ENCODE assay signal across 1 cellular context in the genomic region with DNA sequence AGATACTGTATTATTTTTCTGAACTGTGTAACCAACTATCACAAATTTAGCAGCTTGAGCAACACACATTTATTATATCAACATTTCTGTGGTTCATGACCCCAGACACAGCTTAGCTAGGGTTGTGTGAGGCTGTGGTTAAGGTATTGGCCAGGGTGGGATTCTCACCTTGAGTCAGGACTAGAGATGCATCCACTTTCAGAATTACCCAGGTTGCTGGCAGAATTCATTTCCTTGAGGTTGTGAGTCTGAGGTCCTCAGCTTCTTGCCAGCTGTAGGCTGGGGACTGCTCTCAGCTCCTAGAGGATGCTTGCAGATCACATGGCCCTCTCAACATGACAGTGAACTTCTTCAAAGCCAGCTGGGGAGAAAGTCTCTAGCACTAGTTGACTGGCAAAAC.
TF ChIP-seq lines count a peak whose summit lies in the region.

No MANE protein-coding gene starts in this region.

TF ChIP-seq in GM12878, 131 proteins besides CTCF, POLR2A, EP300 and RAD21 (continued from another document and continues in another):
- TF ChIP-seq, protein P1, sequence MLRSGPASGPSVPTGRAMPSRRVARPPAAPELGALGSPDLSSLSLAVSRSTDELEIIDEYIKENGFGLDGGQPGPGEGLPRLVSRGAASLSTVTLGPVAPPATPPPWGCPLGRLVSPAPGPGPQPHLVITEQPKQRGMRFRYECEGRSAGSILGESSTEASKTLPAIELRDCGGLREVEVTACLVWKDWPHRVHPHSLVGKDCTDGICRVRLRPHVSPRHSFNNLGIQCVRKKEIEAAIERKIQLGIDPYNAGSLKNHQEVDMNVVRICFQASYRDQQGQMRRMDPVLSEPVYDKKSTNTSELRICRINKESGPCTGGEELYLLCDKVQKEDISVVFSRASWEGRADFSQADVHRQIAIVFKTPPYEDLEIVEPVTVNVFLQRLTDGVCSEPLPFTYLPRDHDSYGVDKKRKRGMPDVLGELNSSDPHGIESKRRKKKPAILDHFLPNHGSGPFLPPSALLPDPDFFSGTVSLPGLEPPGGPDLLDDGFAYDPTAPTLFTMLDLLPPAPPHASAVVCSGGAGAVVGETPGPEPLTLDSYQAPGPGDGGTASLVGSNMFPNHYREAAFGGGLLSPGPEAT (IDR thresholded peaks at IDR 0.05; ENCODE audit: low read depth): no peak
- TF ChIP-seq, protein P2, sequence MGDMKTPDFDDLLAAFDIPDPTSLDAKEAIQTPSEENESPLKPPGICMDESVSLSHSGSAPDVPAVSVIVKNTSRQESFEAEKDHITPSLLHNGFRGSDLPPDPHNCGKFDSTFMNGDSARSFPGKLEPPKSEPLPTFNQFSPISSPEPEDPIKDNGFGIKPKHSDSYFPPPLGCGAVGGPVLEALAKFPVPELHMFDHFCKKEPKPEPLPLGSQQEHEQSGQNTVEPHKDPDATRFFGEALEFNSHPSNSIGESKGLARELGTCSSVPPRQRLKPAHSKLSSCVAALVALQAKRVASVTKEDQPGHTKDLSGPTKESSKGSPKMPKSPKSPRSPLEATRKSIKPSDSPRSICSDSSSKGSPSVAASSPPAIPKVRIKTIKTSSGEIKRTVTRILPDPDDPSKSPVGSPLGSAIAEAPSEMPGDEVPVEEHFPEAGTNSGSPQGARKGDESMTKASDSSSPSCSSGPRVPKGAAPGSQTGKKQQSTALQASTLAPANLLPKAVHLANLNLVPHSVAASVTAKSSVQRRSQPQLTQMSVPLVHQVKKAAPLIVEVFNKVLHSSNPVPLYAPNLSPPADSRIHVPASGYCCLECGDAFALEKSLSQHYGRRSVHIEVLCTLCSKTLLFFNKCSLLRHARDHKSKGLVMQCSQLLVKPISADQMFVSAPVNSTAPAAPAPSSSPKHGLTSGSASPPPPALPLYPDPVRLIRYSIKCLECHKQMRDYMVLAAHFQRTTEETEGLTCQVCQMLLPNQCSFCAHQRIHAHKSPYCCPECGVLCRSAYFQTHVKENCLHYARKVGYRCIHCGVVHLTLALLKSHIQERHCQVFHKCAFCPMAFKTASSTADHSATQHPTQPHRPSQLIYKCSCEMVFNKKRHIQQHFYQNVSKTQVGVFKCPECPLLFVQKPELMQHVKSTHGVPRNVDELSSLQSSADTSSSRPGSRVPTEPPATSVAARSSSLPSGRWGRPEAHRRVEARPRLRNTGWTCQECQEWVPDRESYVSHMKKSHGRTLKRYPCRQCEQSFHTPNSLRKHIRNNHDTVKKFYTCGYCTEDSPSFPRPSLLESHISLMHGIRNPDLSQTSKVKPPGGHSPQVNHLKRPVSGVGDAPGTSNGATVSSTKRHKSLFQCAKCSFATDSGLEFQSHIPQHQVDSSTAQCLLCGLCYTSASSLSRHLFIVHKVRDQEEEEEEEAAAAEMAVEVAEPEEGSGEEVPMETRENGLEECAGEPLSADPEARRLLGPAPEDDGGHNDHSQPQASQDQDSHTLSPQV (IDR thresholded peaks at IDR 0.05): no peak
- TF ChIP-seq FOXM1 (IDR thresholded peaks at IDR 0.05; ENCODE audit: low read depth, low read length): peak; percentile 66; the same call in 1 of the 2 replicates
- TF ChIP-seq CBFB (IDR thresholded peaks at IDR 0.05; ENCODE audit: low read depth): peak; percentile 72
- no peak for TF ChIP-seq POLR2AphosphoS2 (IDR thresholded peaks at IDR 0.05; ENCODE audit: low read depth, low read length)
- no peak for TF ChIP-seq NFXL1 (IDR thresholded peaks at IDR 0.05; ENCODE audit: borderline replicate concordance)
- TF ChIP-seq NBN (IDR thresholded peaks at IDR 0.05): no peak
- no peak for TF ChIP-seq PAX8 (IDR thresholded peaks at IDR 0.05)
- TF ChIP-seq, protein P3, sequence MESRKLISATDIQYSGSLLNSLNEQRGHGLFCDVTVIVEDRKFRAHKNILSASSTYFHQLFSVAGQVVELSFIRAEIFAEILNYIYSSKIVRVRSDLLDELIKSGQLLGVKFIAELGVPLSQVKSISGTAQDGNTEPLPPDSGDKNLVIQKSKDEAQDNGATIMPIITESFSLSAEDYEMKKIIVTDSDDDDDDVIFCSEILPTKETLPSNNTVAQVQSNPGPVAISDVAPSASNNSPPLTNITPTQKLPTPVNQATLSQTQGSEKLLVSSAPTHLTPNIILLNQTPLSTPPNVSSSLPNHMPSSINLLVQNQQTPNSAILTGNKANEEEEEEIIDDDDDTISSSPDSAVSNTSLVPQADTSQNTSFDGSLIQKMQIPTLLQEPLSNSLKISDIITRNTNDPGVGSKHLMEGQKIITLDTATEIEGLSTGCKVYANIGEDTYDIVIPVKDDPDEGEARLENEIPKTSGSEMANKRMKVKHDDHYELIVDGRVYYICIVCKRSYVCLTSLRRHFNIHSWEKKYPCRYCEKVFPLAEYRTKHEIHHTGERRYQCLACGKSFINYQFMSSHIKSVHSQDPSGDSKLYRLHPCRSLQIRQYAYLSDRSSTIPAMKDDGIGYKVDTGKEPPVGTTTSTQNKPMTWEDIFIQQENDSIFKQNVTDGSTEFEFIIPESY (IDR thresholded peaks at IDR 0.05): no peak
- TF ChIP-seq CREB1 (IDR thresholded peaks at IDR 0.05; ENCODE audit: low read depth): peak; percentile 17; the same call in 1 of the 2 replicates
- TF ChIP-seq, protein P4, sequence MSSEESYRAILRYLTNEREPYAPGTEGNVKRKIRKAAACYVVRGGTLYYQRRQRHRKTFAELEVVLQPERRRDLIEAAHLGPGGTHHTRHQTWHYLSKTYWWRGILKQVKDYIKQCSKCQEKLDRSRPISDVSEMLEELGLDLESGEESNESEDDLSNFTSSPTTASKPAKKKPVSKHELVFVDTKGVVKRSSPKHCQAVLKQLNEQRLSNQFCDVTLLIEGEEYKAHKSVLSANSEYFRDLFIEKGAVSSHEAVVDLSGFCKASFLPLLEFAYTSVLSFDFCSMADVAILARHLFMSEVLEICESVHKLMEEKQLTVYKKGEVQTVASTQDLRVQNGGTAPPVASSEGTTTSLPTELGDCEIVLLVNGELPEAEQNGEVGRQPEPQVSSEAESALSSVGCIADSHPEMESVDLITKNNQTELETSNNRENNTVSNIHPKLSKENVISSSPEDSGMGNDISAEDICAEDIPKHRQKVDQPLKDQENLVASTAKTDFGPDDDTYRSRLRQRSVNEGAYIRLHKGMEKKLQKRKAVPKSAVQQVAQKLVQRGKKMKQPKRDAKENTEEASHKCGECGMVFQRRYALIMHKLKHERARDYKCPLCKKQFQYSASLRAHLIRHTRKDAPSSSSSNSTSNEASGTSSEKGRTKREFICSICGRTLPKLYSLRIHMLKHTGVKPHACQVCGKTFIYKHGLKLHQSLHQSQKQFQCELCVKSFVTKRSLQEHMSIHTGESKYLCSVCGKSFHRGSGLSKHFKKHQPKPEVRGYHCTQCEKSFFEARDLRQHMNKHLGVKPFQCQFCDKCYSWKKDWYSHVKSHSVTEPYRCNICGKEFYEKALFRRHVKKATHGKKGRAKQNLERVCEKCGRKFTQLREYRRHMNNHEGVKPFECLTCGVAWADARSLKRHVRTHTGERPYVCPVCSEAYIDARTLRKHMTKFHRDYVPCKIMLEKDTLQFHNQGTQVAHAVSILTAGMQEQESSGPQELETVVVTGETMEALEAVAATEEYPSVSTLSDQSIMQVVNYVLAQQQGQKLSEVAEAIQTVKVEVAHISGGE (CRISPR knock-in tag; IDR thresholded peaks at IDR 0.05): no peak
- no peak for TF ChIP-seq WRNIP1 (IDR thresholded peaks at IDR 0.05; ENCODE audit: borderline replicate concordance, low read depth, low read length)
- TF ChIP-seq CHD2 (IDR thresholded peaks at IDR 0.05; ENCODE audit: borderline replicate concordance, low read depth, low read length): no peak
- no peak for TF ChIP-seq SMARCA5 (IDR thresholded peaks at IDR 0.05)
- TF ChIP-seq CBX5 (IDR thresholded peaks at IDR 0.05; ENCODE audit: low read depth): 0 out of 2 replicates have a peak, but pooled peaks have one; percentile 27
- TF ChIP-seq SUZ12 (IDR thresholded peaks at IDR 0.05; ENCODE audit: unreplicated experiment): no peak
- TF ChIP-seq HDAC2 (IDR thresholded peaks at IDR 0.05): no peak
- no peak for TF ChIP-seq BHLHE40 (IDR thresholded peaks at IDR 0.05; ENCODE audit: borderline replicate concordance in 1 of 2, low read depth in 2 of 2, low read length in 1 of 2)
- TF ChIP-seq ZNF24 (IDR thresholded peaks at IDR 0.05): no peak
- TF ChIP-seq RBBP5 (conservative IDR thresholded peaks at IDR 0.05): no peak
- peak; percentile 70; the same call in 1 of the 2 replicates for TF ChIP-seq MTA3 (IDR thresholded peaks at IDR 0.05; ENCODE audit: borderline replicate concordance, low read length)
- TF ChIP-seq YBX1 (IDR thresholded peaks at IDR 0.05): no peak
- TF ChIP-seq, protein P5, sequence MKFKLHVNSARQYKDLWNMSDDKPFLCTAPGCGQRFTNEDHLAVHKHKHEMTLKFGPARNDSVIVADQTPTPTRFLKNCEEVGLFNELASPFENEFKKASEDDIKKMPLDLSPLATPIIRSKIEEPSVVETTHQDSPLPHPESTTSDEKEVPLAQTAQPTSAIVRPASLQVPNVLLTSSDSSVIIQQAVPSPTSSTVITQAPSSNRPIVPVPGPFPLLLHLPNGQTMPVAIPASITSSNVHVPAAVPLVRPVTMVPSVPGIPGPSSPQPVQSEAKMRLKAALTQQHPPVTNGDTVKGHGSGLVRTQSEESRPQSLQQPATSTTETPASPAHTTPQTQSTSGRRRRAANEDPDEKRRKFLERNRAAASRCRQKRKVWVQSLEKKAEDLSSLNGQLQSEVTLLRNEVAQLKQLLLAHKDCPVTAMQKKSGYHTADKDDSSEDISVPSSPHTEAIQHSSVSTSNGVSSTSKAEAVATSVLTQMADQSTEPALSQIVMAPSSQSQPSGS (IDR thresholded peaks at IDR 0.05; ENCODE audit: low read length): 0 out of 2 replicates have a peak, but pooled peaks have one; percentile 70
- TF ChIP-seq, protein P6, sequence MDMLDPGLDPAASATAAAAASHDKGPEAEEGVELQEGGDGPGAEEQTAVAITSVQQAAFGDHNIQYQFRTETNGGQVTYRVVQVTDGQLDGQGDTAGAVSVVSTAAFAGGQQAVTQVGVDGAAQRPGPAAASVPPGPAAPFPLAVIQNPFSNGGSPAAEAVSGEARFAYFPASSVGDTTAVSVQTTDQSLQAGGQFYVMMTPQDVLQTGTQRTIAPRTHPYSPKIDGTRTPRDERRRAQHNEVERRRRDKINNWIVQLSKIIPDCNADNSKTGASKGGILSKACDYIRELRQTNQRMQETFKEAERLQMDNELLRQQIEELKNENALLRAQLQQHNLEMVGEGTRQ (IDR thresholded peaks at IDR 0.05; ENCODE audit: borderline replicate concordance, low read depth, low read length): no peak
- TF ChIP-seq, protein P7, sequence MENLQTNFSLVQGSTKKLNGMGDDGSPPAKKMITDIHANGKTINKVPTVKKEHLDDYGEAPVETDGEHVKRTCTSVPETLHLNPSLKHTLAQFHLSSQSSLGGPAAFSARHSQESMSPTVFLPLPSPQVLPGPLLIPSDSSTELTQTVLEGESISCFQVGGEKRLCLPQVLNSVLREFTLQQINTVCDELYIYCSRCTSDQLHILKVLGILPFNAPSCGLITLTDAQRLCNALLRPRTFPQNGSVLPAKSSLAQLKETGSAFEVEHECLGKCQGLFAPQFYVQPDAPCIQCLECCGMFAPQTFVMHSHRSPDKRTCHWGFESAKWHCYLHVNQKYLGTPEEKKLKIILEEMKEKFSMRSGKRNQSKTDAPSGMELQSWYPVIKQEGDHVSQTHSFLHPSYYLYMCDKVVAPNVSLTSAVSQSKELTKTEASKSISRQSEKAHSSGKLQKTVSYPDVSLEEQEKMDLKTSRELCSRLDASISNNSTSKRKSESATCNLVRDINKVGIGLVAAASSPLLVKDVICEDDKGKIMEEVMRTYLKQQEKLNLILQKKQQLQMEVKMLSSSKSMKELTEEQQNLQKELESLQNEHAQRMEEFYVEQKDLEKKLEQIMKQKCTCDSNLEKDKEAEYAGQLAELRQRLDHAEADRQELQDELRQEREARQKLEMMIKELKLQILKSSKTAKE (IDR thresholded peaks at IDR 0.05; ENCODE audit: low read depth, poor library complexity, severe bottlenecking): no peak
- TF ChIP-seq CHD1 (IDR thresholded peaks at IDR 0.05; ENCODE audit: low read depth, low read length): no peak
- TF ChIP-seq SMAD1 (IDR thresholded peaks at IDR 0.05; ENCODE audit: low read depth, partially characterized antibody): no peak
- TF ChIP-seq, protein P8, sequence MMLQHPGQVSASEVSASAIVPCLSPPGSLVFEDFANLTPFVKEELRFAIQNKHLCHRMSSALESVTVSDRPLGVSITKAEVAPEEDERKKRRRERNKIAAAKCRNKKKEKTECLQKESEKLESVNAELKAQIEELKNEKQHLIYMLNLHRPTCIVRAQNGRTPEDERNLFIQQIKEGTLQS (IDR thresholded peaks at IDR 0.05; ENCODE audit: borderline replicate concordance, extremely low read depth, low read depth, low read length): no peak
- 0 out of 2 replicates have a peak, but pooled peaks have one; percentile 12 for TF ChIP-seq IKZF1 (conservative IDR thresholded peaks at IDR 0.05)
- TF ChIP-seq POU2F2 (IDR thresholded peaks at IDR 0.05; ENCODE audit: borderline replicate concordance, low read depth, low read length): no peak
- 0 out of 4 replicates have a peak, but pooled peaks have one; percentile 12 to 23 for TF ChIP-seq IKZF2 (IDR thresholded peaks at IDR 0.05)
- TF ChIP-seq SREBF1 (IDR thresholded peaks at IDR 0.05; ENCODE audit: low read length): no peak
- TF ChIP-seq, protein P9, sequence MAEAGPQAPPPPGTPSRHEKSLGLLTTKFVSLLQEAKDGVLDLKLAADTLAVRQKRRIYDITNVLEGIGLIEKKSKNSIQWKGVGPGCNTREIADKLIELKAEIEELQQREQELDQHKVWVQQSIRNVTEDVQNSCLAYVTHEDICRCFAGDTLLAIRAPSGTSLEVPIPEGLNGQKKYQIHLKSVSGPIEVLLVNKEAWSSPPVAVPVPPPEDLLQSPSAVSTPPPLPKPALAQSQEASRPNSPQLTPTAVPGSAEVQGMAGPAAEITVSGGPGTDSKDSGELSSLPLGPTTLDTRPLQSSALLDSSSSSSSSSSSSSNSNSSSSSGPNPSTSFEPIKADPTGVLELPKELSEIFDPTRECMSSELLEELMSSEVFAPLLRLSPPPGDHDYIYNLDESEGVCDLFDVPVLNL (IDR thresholded peaks at IDR 0.05; ENCODE audit: low read depth, low read length): no peak
- TF ChIP-seq SRF (IDR thresholded peaks at IDR 0.05; ENCODE audit: low read depth in 2 of 2, low read length in 2 of 2): no peak
- no peak for TF ChIP-seq SMAD5 (IDR thresholded peaks at IDR 0.05; ENCODE audit: low read depth)
- no peak for TF ChIP-seq ZBED1 (IDR thresholded peaks at IDR 0.05; ENCODE audit: borderline replicate concordance)
- no peak for TF ChIP-seq TCF7 (IDR thresholded peaks at IDR 0.05; ENCODE audit: borderline replicate concordance)
- TF ChIP-seq YY1 (IDR thresholded peaks at IDR 0.05; ENCODE audit: low read depth, low read length): no peak
- no peak for TF ChIP-seq SIN3A (IDR thresholded peaks at IDR 0.05; ENCODE audit: low read depth, low read length)
- TF ChIP-seq ZNF274 (IDR thresholded peaks at IDR 0.05; ENCODE audit: insufficient read depth, insufficient read length): no peak
- no peak for TF ChIP-seq CHD4 (IDR thresholded peaks at IDR 0.05)
- no peak for TF ChIP-seq SIX5 (IDR thresholded peaks at IDR 0.05; ENCODE audit: low read depth, low read length, severe bottlenecking)
- no peak for TF ChIP-seq SPI1 (IDR thresholded peaks at IDR 0.05; ENCODE audit: borderline replicate concordance, insufficient read depth, low read depth, low read length)
- TF ChIP-seq, protein P10, sequence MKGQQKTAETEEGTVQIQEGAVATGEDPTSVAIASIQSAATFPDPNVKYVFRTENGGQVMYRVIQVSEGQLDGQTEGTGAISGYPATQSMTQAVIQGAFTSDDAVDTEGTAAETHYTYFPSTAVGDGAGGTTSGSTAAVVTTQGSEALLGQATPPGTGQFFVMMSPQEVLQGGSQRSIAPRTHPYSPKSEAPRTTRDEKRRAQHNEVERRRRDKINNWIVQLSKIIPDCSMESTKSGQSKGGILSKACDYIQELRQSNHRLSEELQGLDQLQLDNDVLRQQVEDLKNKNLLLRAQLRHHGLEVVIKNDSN (IDR thresholded peaks at IDR 0.05; ENCODE audit: borderline replicate concordance, extremely low read length, insufficient read depth, low read depth, low read length): no peak
- TF ChIP-seq PML (IDR thresholded peaks at IDR 0.05; ENCODE audit: low read length): no peak
- TF ChIP-seq KAT2A (conservative IDR thresholded peaks at IDR 0.05; ENCODE audit: control insufficient read depth, low read depth, low read length): no peak
